9 cellular contexts compared by ENCODE assay signal in the genomic region with DNA sequence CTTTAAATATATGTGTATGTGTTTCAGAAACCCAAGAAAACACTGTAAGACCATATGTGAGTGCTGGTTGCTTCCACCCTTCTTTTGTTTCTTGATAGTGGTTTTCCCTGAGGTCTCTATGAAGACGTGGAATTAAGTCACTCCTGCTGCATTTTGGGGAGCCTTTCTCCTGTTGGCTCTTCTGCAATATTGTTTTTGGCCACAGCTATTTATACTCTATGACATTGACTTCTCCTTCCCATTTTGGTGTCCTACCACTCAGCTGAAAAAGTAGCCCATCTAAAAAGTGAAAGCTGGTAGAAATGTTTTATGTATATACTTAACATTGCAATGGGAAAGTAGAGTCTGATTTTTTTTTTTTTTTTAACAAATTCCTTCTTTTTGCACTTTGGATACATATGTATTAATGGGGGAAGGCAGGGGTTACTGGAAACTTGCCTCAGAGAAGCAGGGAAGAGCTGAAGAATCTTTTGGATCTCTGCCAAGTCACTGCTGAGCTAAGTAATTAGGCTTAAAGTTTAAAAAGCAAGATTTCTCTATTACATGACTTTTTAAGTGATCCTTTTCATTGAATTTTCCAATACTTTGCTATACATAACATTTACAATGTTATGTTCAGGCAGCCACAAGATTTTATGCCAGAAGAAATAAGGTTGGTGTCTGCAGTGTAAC. TPM values are rescaled to one million over a fixed set of nuclear protein-coding genes. Genes with fewer than 3 reads are reported as not detected.
DNase-seq lines count a peak whose midpoint lies in the region; ATAC-seq and TF ChIP-seq lines count a peak whose summit lies in the region.
"Had no signal": no experiment of that assay in that cellular context is flagged by ENCODE, and none has a peak within 500 bp of the region (broad histone marks: within the 10 kb centered on the region; RNA-seq: fewer than 3 reads in every experiment).

No MANE protein-coding gene starts in this region.

- no peaks in the 10 kb centered on the region for H3K4me1 ChIP-seq in fibroblast of lung (ENCODE audit: control insufficient read depth, extremely low read depth, insufficient read depth, low read length)
- peaks cover 12 to 50% (median 33%) of the 10 kb centered on the region in 4 donors for H3K4me1 ChIP-seq in stomach
- H3K4me1 ChIP-seq in transverse colon: peaks cover 11 to 26% (median 23%) of the 10 kb centered on the region in 4 donors

- H4K20me1 ChIP-seq in fibroblast of lung (ENCODE audit: control insufficient read depth, extremely low read depth, insufficient read depth, low read length): no peaks in the 10 kb centered on the region

- peaks cover 5 to 16% of the 10 kb centered on the region in 2 donors for H3K36me3 Mint-ChIP-seq in activated T-cell treated with anti-CD3 and anti-CD28 coated beads, Interleukin-2, amount 50 U/mL, for 72 hours (ENCODE audit: insufficient read depth in 2 of 2)

- H3K4me3 ChIP-seq in fibroblast of lung (replicated peaks in 1 of 4; ENCODE audit: control extremely low read depth in 1 of 4, insufficient read depth in 1 of 4, low read depth in 3 of 4, low read length in 4 of 4) (peak overlapping the region; percentile 82 to 96 (median 92)), stomach (peak overlapping the region in 3 of 4 donors; percentile 95 to 98 (median 97)), transverse colon (peak overlapping the region in 1 of 4 donors; percentile 97)

- no peak overlapping the region for H3K9ac ChIP-seq in fibroblast of lung (ENCODE audit: insufficient read depth, low read length)

- no peak for DNase-seq in activated T-cell treated with anti-CD3 and anti-CD28 coated beads, Interleukin-2, amount 50 U/mL, for 72 hours
- DNase-seq in activated T-cell treated with anti-CD3 and anti-CD28 coated beads for 4 hours: no peak
- peak; percentile 29 for DNase-seq in SIG-M5 (lab: John Stamatoyannopoulos, UW)
- DNase-seq in fibroblast of lung (ENCODE audit: low read depth in 2 of 2): peak in 1 of 2 donors; percentile 54
- DNase-seq in stomach: no peak
- no peak for DNase-seq in NCI-H510A (lab: John Stamatoyannopoulos, UW)
- no peak for DNase-seq in transverse colon
- DNase-seq: GDM1 had no signal

- H3K36me3 ChIP-seq in fibroblast of lung (ENCODE audit: control insufficient read depth, insufficient read depth, low read length) (no peaks in the 10 kb centered on the region), stomach (peaks cover 8 to 17% (median 9%) of the 10 kb centered on the region in 4 donors), transverse colon (no peaks in the 10 kb centered on the region)

- in situ Hi-C loops in transverse colon (cut with MboI; ENCODE audit: low pct_ligation_motif_present in 1 of 4, low pct_unique_long_range_greater_than_20kb in 1 of 4, low sequenced_read_pairs in 3 of 4): no loop called here

- 25 to 50% (median 32%) methylated on average over 1 of the region's 1 CpG for WGBS in stomach, 5 donors
- 32% methylated on average over 1 of the region's 1 CpG; no CpG with 5 or more reads in 1 of the 2 donors for WGBS in transverse colon (ENCODE audit: low coverage in 1 of 2), 2 donors

- H3K9me3 ChIP-seq in fibroblast of lung (ENCODE audit: control insufficient read depth, insufficient read depth, low read depth, low read length): no peaks in the 10 kb centered on the region
- no peaks in the 10 kb centered on the region for H3K9me3 ChIP-seq in stomach
- H3K9me3 ChIP-seq in transverse colon: no peaks in the 10 kb centered on the region

- H3K27me3 Mint-ChIP-seq in activated T-cell treated with anti-CD3 and anti-CD28 coated beads, Interleukin-2, amount 50 U/mL, for 72 hours (ENCODE audit: low read depth): no peaks in the 10 kb centered on the region

- TF ChIP-seq EP300 in stomach (IDR thresholded peaks at IDR 0.05): no peak
- no peak for TF ChIP-seq EP300 in transverse colon (IDR thresholded peaks at IDR 0.05; ENCODE audit: low read depth)

- H2AFZ ChIP-seq in fibroblast of lung (ENCODE audit: low read length): no peak overlapping the region

- no peak for ATAC-seq in activated T-cell treated with anti-CD3 and anti-CD28 coated beads, Interleukin-2, amount 50 U/mL, for 72 hours (replicated peaks in 1 of 2)
- no peak for ATAC-seq in HG03354 (IDR thresholded peaks at IDR 0.05; ENCODE audit: poor library complexity, severe bottlenecking, unreplicated experiment)

- peak overlapping the region; percentile 96 to 100 for H3K4me3 Mint-ChIP-seq in activated T-cell treated with anti-CD3 and anti-CD28 coated beads, Interleukin-2, amount 50 U/mL, for 72 hours

- TF ChIP-seq CTCF in fibroblast of lung (conservative IDR thresholded peaks at IDR 0.05 in 1 of 2, IDR thresholded peaks at IDR 0.05 in 1 of 2; ENCODE audit: low read depth in 1 of 2, low read length in 2 of 2) (no peak), stomach (IDR thresholded peaks at IDR 0.05) (no peak), transverse colon (IDR thresholded peaks at IDR 0.05) (no peak)

- peak overlapping the region; percentile 82 for H3K4me2 ChIP-seq in fibroblast of lung (ENCODE audit: extremely low read depth, insufficient read depth, low read length)

- H3K79me2 ChIP-seq in fibroblast of lung (ENCODE audit: control insufficient read depth, insufficient read depth, low read length): peaks cover 63% of the 10 kb centered on the region

- H3K27ac ChIP-seq in fibroblast of lung (ENCODE audit: insufficient read depth, low read length) (no peak overlapping the region), stomach (no peak overlapping the region), transverse colon (peak overlapping the region in 2 of 4 donors; percentile 92 to 96)

- no peaks in the 10 kb centered on the region for H3K9me3 Mint-ChIP-seq in activated T-cell treated with anti-CD3 and anti-CD28 coated beads, Interleukin-2, amount 50 U/mL, for 72 hours

- peaks cover 45% of the 10 kb centered on the region for H3K4me1 Mint-ChIP-seq in activated T-cell treated with anti-CD3 and anti-CD28 coated beads, Interleukin-2, amount 50 U/mL, for 72 hours (ENCODE audit: low read depth)

- intact Hi-C loops in stomach (cut with DNase I; ENCODE audit: low total_unique reads): no loop called here
- intact Hi-C loops in transverse colon (cut with DNase I; ENCODE audit: low total_unique reads): no loop called here

- no peak for TF ChIP-seq POLR2A in stomach (IDR thresholded peaks at IDR 0.05)
- no peak for TF ChIP-seq POLR2A in transverse colon (IDR thresholded peaks at IDR 0.05)

- H3K27me3 ChIP-seq in fibroblast of lung (ENCODE audit: control insufficient read depth, insufficient read depth, low read length) (no peaks in the 10 kb centered on the region), stomach (no peaks in the 10 kb centered on the region), transverse colon (no peaks in the 10 kb centered on the region)

- H3K27ac Mint-ChIP-seq in activated T-cell treated with anti-CD3 and anti-CD28 coated beads, Interleukin-2, amount 50 U/mL, for 72 hours: peak overlapping the region; percentile 95

RNA-seq across cellular contexts. Expression of a gene that starts 1.8 kb away (rescaled TPM):
- total RNA-seq in activated T-cell treated with anti-CD3 and anti-CD28 coated beads, Interleukin-2, amount 50 U/mL, for 72 hours: 10 to 100 TPM; 67.8 to 68.2 TPM
- total RNA-seq in fibroblast of lung (108 and 129 TPM in 2 replicates), stomach (100 to 1,000 TPM in 3 of 5 donors, 10 to 100 TPM in 2; 30.1 to 228 (median 112) TPM), transverse colon (100 to 1,000 TPM in 3 of 4 donors, 10 to 100 TPM in 1; 78.2 to 428 (median 131) TPM)
- polyA plus RNA-seq in fibroblast of lung (48.4 and 72.3 TPM in 2 replicates), stomach (10 to 100 TPM in 2 of 3 donors, 1 to 10 TPM in 1; 9.0 to 49.0 (median 23.1) TPM)
- 23.4 and 32.8 TPM in 2 replicates for polyA plus RNA-seq in fibroblast of lung (2012)
- 31.1 and 39.3 TPM in 2 replicates for polyA minus RNA-seq in fibroblast of lung (ENCODE audit: low replicate concordance)

RNA-seq across cellular contexts. Expression of a gene that starts 48.7 kb away (rescaled TPM):
- 100 to 1,000 TPM in 1 of 2 donors, 10 to 100 TPM in 1; 90.7 to 111 TPM for total RNA-seq in activated T-cell treated with anti-CD3 and anti-CD28 coated beads, Interleukin-2, amount 50 U/mL, for 72 hours
- total RNA-seq in fibroblast of lung (62.9 and 69.1 TPM in 2 replicates), stomach (100 to 1,000 TPM in 2 of 5 donors, 10 to 100 TPM in 3; 30.3 to 138 (median 60.3) TPM), transverse colon (10 to 100 TPM; 18.7 to 74.6 (median 46.6) TPM)
- polyA plus RNA-seq in fibroblast of lung (97.4 and 98.6 TPM in 2 replicates), stomach (10 to 100 TPM; 28.3 to 39.6 (median 33.6) TPM)
- 61.8 and 68.2 TPM in 2 replicates for polyA plus RNA-seq in fibroblast of lung (2012)
- polyA minus RNA-seq in fibroblast of lung (ENCODE audit: low replicate concordance): 17.0 and 20.9 TPM in 2 replicates
